Comparison of ENCODE assay signal across 8 cellular contexts in genomic region chr2:71882949-71883472, GRCh38.
DNase-seq lines count a peak whose midpoint lies in the region; ATAC-seq lines count a peak whose summit lies in the region.

No MANE protein-coding gene starts in this region.

- DNase-seq in AML-193 (lab: John Stamatoyannopoulos, UW) (peak; percentile 22 to 23), MG63 (peak; percentile 99), amygdala (lab: John Stamatoyannopoulos, UW) (peak in 50 of 56 donors; percentile 8 to 86 (median 46)), iris pigment epithelial cell (ENCODE audit: low read depth) (peak; percentile 94), superior temporal gyrus (ENCODE audit: extremely low spot score) (peak; percentile 75), HAP-1 (ENCODE audit: low spot score in 2 of 2) (no peak)
- no peak for DNase-seq in activated T-cell treated with anti-CD3 and anti-CD28 coated beads, Interleukin-2, amount 50 U/mL, for 4 hours
- no peak for DNase-seq in effector CD4-positive, alpha-beta T cell

- H3K4me3 ChIP-seq in MG63, result no peak overlapping the region
- H3K4me3 ChIP-seq in HAP-1, result no peak overlapping the region

- no peak for ATAC-seq in activated T-cell treated with anti-CD3 and anti-CD28 coated beads, Interleukin-2, amount 50 U/mL, for 4 hours

- H3K36me3 Mint-ChIP-seq in activated T-cell treated with anti-CD3 and anti-CD28 coated beads, Interleukin-2, amount 50 U/mL, for 4 hours (ENCODE audit: insufficient read depth), result no peaks in the 10 kb centered on the region

- H3K9me3 ChIP-seq in MG63 (peaks cover 11% of the 10 kb centered on the region), HAP-1 (no peaks in the 10 kb centered on the region)

- peaks cover 2% of the 10 kb centered on the region for H3K27me3 Mint-ChIP-seq in activated T-cell treated with anti-CD3 and anti-CD28 coated beads, Interleukin-2, amount 50 U/mL, for 4 hours (ENCODE audit: low read depth)

- no peak overlapping the region for H3K4me3 Mint-ChIP-seq in activated T-cell treated with anti-CD3 and anti-CD28 coated beads, Interleukin-2, amount 50 U/mL, for 4 hours

- in situ Hi-C loops in HAP-1 (cut with MboI; ENCODE audit: low sequenced_read_pairs), result no loop called here

- H3K36me3 ChIP-seq in MG63, result no peaks in the 10 kb centered on the region
- no peaks in the 10 kb centered on the region for H3K36me3 ChIP-seq in HAP-1 (replicated peaks)

- no peaks in the 10 kb centered on the region for H3K27me3 ChIP-seq in MG63
- H3K27me3 ChIP-seq in HAP-1 (ENCODE audit: low read depth), result no peaks in the 10 kb centered on the region

- H3K4me1 ChIP-seq in HAP-1, result no peaks in the 10 kb centered on the region

- H3K4me1 Mint-ChIP-seq in activated T-cell treated with anti-CD3 and anti-CD28 coated beads, Interleukin-2, amount 50 U/mL, for 4 hours (ENCODE audit: low read depth), result no peaks in the 10 kb centered on the region

- no peaks in the 10 kb centered on the region for H3K9me3 Mint-ChIP-seq in activated T-cell treated with anti-CD3 and anti-CD28 coated beads, Interleukin-2, amount 50 U/mL, for 4 hours

Comparison
In these comparisons a context has a peak if more than half of its experiments do, and no peak if none do; other contexts are left out.
1. DNase-seq: peak in AML-193 (2 of 2), MG63 (single experiment), amygdala (50 of 56), iris pigment epithelial cell (single experiment) and superior temporal gyrus (single experiment); none in activated T-cell treated with anti-CD3 and anti-CD28 coated beads, Interleukin-2, amount 50 U/mL, for 4 hours (single experiment), HAP-1 (0 of 2) and effector CD4-positive, alpha-beta T cell (single experiment).